ENCODE assay signal across 14 cellular contexts in the genomic region with DNA sequence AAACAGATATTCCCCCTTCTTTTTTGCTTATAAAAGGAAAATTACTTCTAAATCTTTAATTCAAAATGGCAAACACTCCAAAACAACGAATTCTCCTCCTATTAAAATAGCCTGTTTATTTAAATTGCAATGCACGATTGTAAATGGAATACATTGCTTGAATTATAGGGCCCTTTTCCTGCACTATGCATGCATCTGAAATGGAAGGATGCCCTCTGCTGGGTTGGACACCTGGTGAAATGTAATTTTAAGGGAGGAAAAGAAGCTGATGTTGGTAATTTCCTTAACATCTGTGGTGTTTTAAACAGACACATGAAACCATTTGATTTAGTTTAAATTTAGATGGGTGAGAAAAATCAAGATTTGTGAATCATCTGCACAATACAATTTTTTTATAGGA.
A peak's percentile ranks its signal among the peaks of the same experiment; 100 is the strongest.
DNase-seq lines count a peak whose midpoint lies in the region; ATAC-seq and TF ChIP-seq lines count a peak whose summit lies in the region.
"Had no signal": no experiment of that assay in that cellular context is flagged by ENCODE, and none has a peak within 500 bp of the region (broad histone marks: within the 10 kb centered on the region; RNA-seq: fewer than 3 reads in every experiment).

No MANE protein-coding gene starts in this region.

- TF ChIP-seq POLR2A in GM18505 (IDR thresholded peaks at IDR 0.05; ENCODE audit: borderline replicate concordance, extremely low read depth, insufficient read depth, insufficient read length) = no peak

- no peak overlapping the region for H3K27ac ChIP-seq in neural progenitor cell
- H3K27ac ChIP-seq: testis had no signal

- no peak for TF ChIP-seq CTCF in GM12865 (IDR thresholded peaks at IDR 0.05; ENCODE audit: insufficient read depth, low read depth, low read length, missing control alignments)
- peak; percentile 47 for TF ChIP-seq CTCF in neural progenitor cell (IDR thresholded peaks at IDR 0.05)

- peak; percentile 1 for DNase-seq in GM12865 (ENCODE audit: low read depth)
- peak; percentile 23 for DNase-seq in NCI-H1092 (lab: John Stamatoyannopoulos, UW)
- DNase-seq in cerebellar cortex (ENCODE audit: low spot score) = peak; percentile 45
- DNase-seq in neural progenitor cell (ENCODE audit: low spot score) = no peak
- no peak for DNase-seq in NCI-H1105 (lab: John Stamatoyannopoulos, UW)
- DNase-seq in activated CD4-positive, alpha-beta memory T cell treated with anti-CD3 and anti-CD28 coated beads for 36 hours = no peak
- DNase-seq: activated T-cell treated with anti-CD3 and anti-CD28 coated beads, Interleukin-2, amount 50 U/mL, for 1 hour; left colon; NCI-H526 treated with DMSO at 0.1 percent for 48 hours; small intestine; testis had no signal

- no peak overlapping the region for H3K9ac ChIP-seq in neural progenitor cell

- peaks cover 3% of the 10 kb centered on the region for H3K27me3 Mint-ChIP-seq in neural progenitor cell (ENCODE audit: insufficient read depth, low read depth)
- no peaks in the 10 kb centered on the region for H3K27me3 Mint-ChIP-seq in activated CD4-positive, alpha-beta memory T cell treated with anti-CD3 and anti-CD28 coated beads for 36 hours
- H3K27me3 Mint-ChIP-seq: natural killer cell treated with Interleukin-12 subunit alpha and Interleukin-12 subunit beta and Interleukin-15 and Interleukin-18, amount 100 ng/mL, for 72 hours had no signal

- H3K9me3 Mint-ChIP-seq in neural progenitor cell = peaks cover 3% of the 10 kb centered on the region
- H3K9me3 Mint-ChIP-seq in activated CD4-positive, alpha-beta memory T cell treated with anti-CD3 and anti-CD28 coated beads for 36 hours = no peaks in the 10 kb centered on the region

- H2AFZ ChIP-seq in neural progenitor cell (replicated peaks) = no peak overlapping the region

- H3K27me3 ChIP-seq in neural progenitor cell = no peaks in the 10 kb centered on the region
- H3K27me3 ChIP-seq: testis had no signal

- no peaks in the 10 kb centered on the region for H4K20me1 ChIP-seq in neural progenitor cell (ENCODE audit: low read depth)

- no peak overlapping the region for H3K4me2 ChIP-seq in neural progenitor cell

- H3K4me1 Mint-ChIP-seq in neural progenitor cell = no peaks in the 10 kb centered on the region
- no peaks in the 10 kb centered on the region for H3K4me1 Mint-ChIP-seq in activated CD4-positive, alpha-beta memory T cell treated with anti-CD3 and anti-CD28 coated beads for 36 hours (ENCODE audit: low read depth)

- no peaks in the 10 kb centered on the region for H3F3A ChIP-seq in neural progenitor cell (ENCODE audit: low read depth)

- H3K79me2 ChIP-seq in neural progenitor cell (ENCODE audit: low read depth) = no peaks in the 10 kb centered on the region

- POLR2A ChIA-PET in activated CD4-positive, alpha-beta memory T cell treated with anti-CD3 and anti-CD28 coated beads for 36 hours (lab: Charles Lee) = no interaction called here

- H3K36me3 ChIP-seq in neural progenitor cell = no peaks in the 10 kb centered on the region

- no peaks in the 10 kb centered on the region for H3K9me3 ChIP-seq in neural progenitor cell (ENCODE audit: low read depth)
- H3K9me3 ChIP-seq: testis had no signal

- CTCF ChIA-PET in activated CD4-positive, alpha-beta memory T cell treated with anti-CD3 and anti-CD28 coated beads for 36 hours (lab: Charles Lee) = no interaction called here

- intact Hi-C loops in activated CD4-positive, alpha-beta memory T cell treated with anti-CD3 and anti-CD28 coated beads for 36 hours (cut with micrococcal nuclease) = no loop called here

- H3K4me1 ChIP-seq in neural progenitor cell = no peaks in the 10 kb centered on the region
- H3K4me1 ChIP-seq: testis had no signal

- H3K4me3 ChIP-seq in GM12865 (ENCODE audit: low read depth, low read length) (no peak overlapping the region), neural progenitor cell (no peak overlapping the region)
- H3K4me3 ChIP-seq: testis had no signal

- ATAC-seq in GM18505 (IDR thresholded peaks at IDR 0.05; ENCODE audit: unreplicated experiment) = no peak
- ATAC-seq: left colon; natural killer cell treated with Interleukin-12 subunit alpha and Interleukin-12 subunit beta and Interleukin-15 and Interleukin-18, amount 100 ng/mL, for 72 hours; WTC11 had no signal

- H3K27ac Mint-ChIP-seq in neural progenitor cell = no peak overlapping the region
- no peak overlapping the region for H3K27ac Mint-ChIP-seq in activated CD4-positive, alpha-beta memory T cell treated with anti-CD3 and anti-CD28 coated beads for 36 hours
- H3K27ac Mint-ChIP-seq: natural killer cell treated with Interleukin-12 subunit alpha and Interleukin-12 subunit beta and Interleukin-15 and Interleukin-18, amount 100 ng/mL, for 72 hours; WTC11 had no signal

- H3K4me3 Mint-ChIP-seq in neural progenitor cell = no peak overlapping the region
- no peak overlapping the region for H3K4me3 Mint-ChIP-seq in activated CD4-positive, alpha-beta memory T cell treated with anti-CD3 and anti-CD28 coated beads for 36 hours
- H3K4me3 Mint-ChIP-seq: natural killer cell treated with Interleukin-12 subunit alpha and Interleukin-12 subunit beta and Interleukin-15 and Interleukin-18, amount 100 ng/mL, for 72 hours; WTC11 had no signal

- no peaks in the 10 kb centered on the region for H3K36me3 Mint-ChIP-seq in neural progenitor cell
- H3K36me3 Mint-ChIP-seq in activated CD4-positive, alpha-beta memory T cell treated with anti-CD3 and anti-CD28 coated beads for 36 hours = no peaks in the 10 kb centered on the region
- H3K36me3 Mint-ChIP-seq: natural killer cell treated with Interleukin-12 subunit alpha and Interleukin-12 subunit beta and Interleukin-15 and Interleukin-18, amount 100 ng/mL, for 72 hours had no signal

Comparison
In these comparisons a context has a peak if more than half of its experiments do, and no peak if none do; other contexts are left out.
1. DNase-seq: peak in GM12865 (single experiment), NCI-H1092 (single experiment) and cerebellar cortex (single experiment); none in neural progenitor cell (single experiment), NCI-H1105 (single experiment) and activated CD4-positive, alpha-beta memory T cell treated with anti-CD3 and anti-CD28 coated beads for 36 hours (single experiment).